ENCODE assay signal across 8 cellular contexts in the genomic region with DNA sequence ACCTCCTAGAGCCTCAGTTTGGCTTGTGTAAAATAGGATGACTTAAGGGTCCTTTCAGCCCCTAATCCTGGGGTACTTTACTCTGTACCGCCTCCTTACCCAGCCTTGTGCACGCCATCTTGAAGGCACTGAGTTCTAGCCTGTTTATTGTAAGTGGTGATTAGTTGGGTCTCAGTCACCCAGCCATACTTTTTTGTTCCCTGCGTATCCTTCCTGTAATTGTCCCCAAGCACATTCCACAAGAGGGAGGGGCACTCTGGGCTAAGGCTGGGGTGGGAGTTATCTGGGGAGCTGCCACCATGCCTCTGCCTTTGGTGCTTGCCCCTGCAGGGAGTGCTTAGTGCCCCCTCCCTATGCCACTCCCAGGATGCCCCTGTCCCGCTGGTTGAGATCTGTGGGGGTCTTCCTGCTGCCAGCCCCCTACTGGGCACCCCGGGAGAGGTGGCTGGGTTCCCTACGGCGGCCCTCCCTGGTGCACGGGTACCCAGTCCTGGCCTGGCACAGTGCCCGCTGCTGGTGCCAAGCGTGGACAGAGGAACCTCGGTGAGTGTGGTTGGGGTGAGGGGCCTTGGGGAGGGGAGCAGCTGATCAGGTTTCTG.
DNase-seq lines count a peak whose midpoint lies in the region; ATAC-seq and TF ChIP-seq lines count a peak whose summit lies in the region.

No MANE protein-coding gene starts in this region.

- TF ChIP-seq CTCF in GM12864 (IDR thresholded peaks at IDR 0.05; ENCODE audit: low read depth, low read length, missing control alignments) (peak; percentile 8), OCI-LY1 (IDR thresholded peaks at IDR 0.05; ENCODE audit: low read length) (no peak; the same call in 1 of the 2 replicates)

- DNase-seq in GM12864 (ENCODE audit: low read depth) (no peak), inferior parietal cortex (ENCODE audit: extremely low spot score) (no peak), superior temporal gyrus (ENCODE audit: extremely low spot score) (no peak)
- DNase-seq in stimulated activated CD8-positive, alpha-beta memory T cell treated with anti-CD3 and anti-CD28 coated beads, Interleukin-4, amount 100 ng/mL, for 48 hours, result no peak

- ATAC-seq in HG03196 (IDR thresholded peaks at IDR 0.05; ENCODE audit: unreplicated experiment), result no peak

- H3K4me3 ChIP-seq in GM12864 (ENCODE audit: low read depth, low read length) (peak overlapping the region; percentile 85), OCI-LY1 (ENCODE audit: low read depth, low read length, poor library complexity, severe bottlenecking) (peak overlapping the region; percentile 100), duodenal mucosa (ENCODE audit: low read depth in 1 of 2, low read length in 2 of 2) (peak overlapping the region; percentile 95), mucosa of stomach (ENCODE audit: low read length) (peak overlapping the region; percentile 96)

- H3F3A ChIP-seq in OCI-LY1 (ENCODE audit: insufficient read depth, low read length), result no peaks in the 10 kb centered on the region

- H3K36me3 ChIP-seq in OCI-LY1 (ENCODE audit: insufficient read depth, low read length) (peaks cover 51% of the 10 kb centered on the region), duodenal mucosa (ENCODE audit: control insufficient read depth in 1 of 2, insufficient read depth in 2 of 2, low read length in 2 of 2) (peaks cover 5 to 27% of the 10 kb centered on the region in 2 donors), mucosa of stomach (ENCODE audit: control insufficient read depth, insufficient read depth, low read length) (no peaks in the 10 kb centered on the region)

- H3K9me3 ChIP-seq in OCI-LY1 (ENCODE audit: low read length), result no peaks in the 10 kb centered on the region
- H3K9me3 ChIP-seq in duodenal mucosa (ENCODE audit: control insufficient read depth in 1 of 2, low read length in 2 of 2), result no peaks in the 10 kb centered on the region
- H3K9me3 ChIP-seq in mucosa of stomach (ENCODE audit: control insufficient read depth, low read length), result no peaks in the 10 kb centered on the region

- H3K4me2 ChIP-seq in OCI-LY1 (ENCODE audit: low read length), result peak overlapping the region; percentile 90

- no peaks in the 10 kb centered on the region for H4K20me1 ChIP-seq in OCI-LY1 (ENCODE audit: insufficient read depth, low read length)

- no peaks in the 10 kb centered on the region for H3K9me2 ChIP-seq in OCI-LY1 (ENCODE audit: low read depth, low read length)

- H3K27me3 ChIP-seq in OCI-LY1 (ENCODE audit: insufficient read depth, low read length) (no peaks in the 10 kb centered on the region), duodenal mucosa (ENCODE audit: control insufficient read depth in 1 of 2, insufficient read depth in 2 of 2, low read length in 2 of 2) (no peaks in the 10 kb centered on the region), mucosa of stomach (ENCODE audit: control insufficient read depth, insufficient read depth, low read length) (no peaks in the 10 kb centered on the region)

- H3K79me2 ChIP-seq in OCI-LY1 (ENCODE audit: insufficient read depth, low read length), result peaks cover 24% of the 10 kb centered on the region

- H3K9ac ChIP-seq in OCI-LY1 (ENCODE audit: low read length) (peak overlapping the region; percentile 100), duodenal mucosa (ENCODE audit: low read depth in 1 of 2, low read length in 2 of 2) (peak overlapping the region; percentile 86 to 94), mucosa of stomach (ENCODE audit: low read length) (peak overlapping the region; percentile 91)

- H3K27ac ChIP-seq in OCI-LY1 (ENCODE audit: low read depth, low read length, poor library complexity, severe bottlenecking), result peak overlapping the region; percentile 96
- H3K27ac ChIP-seq in duodenal mucosa (ENCODE audit: low read depth, low read length), result peak overlapping the region; percentile 85

- no peak overlapping the region for H2AFZ ChIP-seq in OCI-LY1 (ENCODE audit: low read length)

- H3K4me1 ChIP-seq in OCI-LY1 (ENCODE audit: insufficient read depth, low read length, severe bottlenecking) (peaks cover 42% of the 10 kb centered on the region), duodenal mucosa (ENCODE audit: control insufficient read depth in 1 of 2, insufficient read depth in 2 of 2, low read length in 2 of 2) (peaks cover 18 to 27% of the 10 kb centered on the region in 2 donors), mucosa of stomach (ENCODE audit: control insufficient read depth, insufficient read depth, low read length) (peaks cover 28% of the 10 kb centered on the region)
